ENCODE assay signal across 8 cellular contexts in the genomic region with DNA sequence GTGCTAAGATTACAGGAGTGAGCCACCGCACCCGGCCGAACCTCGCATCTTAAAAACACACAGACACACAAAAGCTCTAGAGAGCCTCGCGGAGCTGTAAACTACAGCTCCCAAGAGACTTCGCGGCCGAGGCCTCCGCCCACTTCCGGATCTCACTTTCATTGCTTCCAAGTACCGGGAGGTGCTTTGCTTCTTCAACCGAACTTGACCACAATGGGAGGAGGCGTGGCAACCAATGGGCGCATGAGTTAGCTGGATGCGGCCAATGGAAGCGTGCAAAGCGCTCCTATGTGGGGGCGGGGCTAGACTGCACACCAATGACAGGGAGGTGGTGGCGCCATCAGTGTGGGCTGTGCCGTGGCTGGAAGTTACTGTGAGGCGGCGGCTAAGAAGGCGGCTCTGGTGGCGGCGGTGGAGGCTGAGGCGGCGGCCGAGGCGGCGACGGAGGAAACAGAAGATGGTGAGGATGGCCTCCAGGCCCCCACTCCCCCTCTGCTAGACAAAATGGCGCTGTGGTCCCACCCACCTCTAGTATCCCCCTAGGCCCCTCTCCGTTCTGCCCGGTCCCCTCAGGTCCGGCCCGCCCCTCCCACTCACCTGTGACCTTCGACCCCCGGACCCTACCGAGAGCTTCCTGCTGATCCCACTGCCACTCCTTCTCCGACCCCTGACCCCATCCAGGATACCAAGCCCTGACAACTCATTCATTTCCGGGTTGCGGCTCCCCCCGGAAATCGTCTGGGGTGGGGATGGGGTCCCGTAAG. TPM values are rescaled to one million over a fixed set of nuclear protein-coding genes. Genes with fewer than 3 reads are reported as not detected.
DNase-seq lines count a peak whose midpoint lies in the region; ATAC-seq and TF ChIP-seq lines count a peak whose summit lies in the region.

A gene (plus strand): TSS at position 366 of the 764 bp plus-strand sequence. CDS start 92 bp downstream, at position 458.

- peak within 1 kb of the TSS; percentile 89 to 93 for H3K27ac Mint-ChIP-seq in activated naive CD4-positive, alpha-beta T cell treated with anti-CD3 and anti-CD28 coated beads, Interleukin-2, amount 50 U/mL, for 72 hours

- H3K27me3 ChIP-seq in testis: no peaks in the 10 kb centered on the region

- DNase-seq in GM04503 (ENCODE audit: low read depth) (peak; percentile 99), NCI-H1092 treated with DMSO at 0.1 percent for 48 hours (lab: John Stamatoyannopoulos, UW) (peak; percentile 99), SKM-1 (lab: John Stamatoyannopoulos, UW; ENCODE audit: unreplicated experiment) (peak; percentile 99), glomerular endothelial cell (ENCODE audit: extremely low read depth, low read depth, low spot score) (peak; percentile 98), occipital lobe (lab: John Stamatoyannopoulos, UW) (peak; percentile 99), testis (peak; percentile 100)
- peak; percentile 97 to 99 for DNase-seq in activated naive CD4-positive, alpha-beta T cell treated with anti-CD3 and anti-CD28 coated beads, Interleukin-2, amount 50 U/mL, for 72 hours (ENCODE audit: low spot score in 2 of 2)

- peak within 1 kb of the TSS; percentile 64 to 74 for H3K27ac ChIP-seq in testis

- peak within 1 kb of the TSS; percentile 79 to 98 for H3K4me3 ChIP-seq in testis

- no peaks in the 10 kb centered on the region for H3K36me3 ChIP-seq in testis (ENCODE audit: low read depth, missing control alignments)

- peaks cover 34% of the 10 kb centered on the region for H3K4me1 ChIP-seq in testis

- no peaks in the 10 kb centered on the region for H3K9me3 ChIP-seq in testis

- no peaks in the 10 kb centered on the region for H3K9me3 Mint-ChIP-seq in activated naive CD4-positive, alpha-beta T cell treated with anti-CD3 and anti-CD28 coated beads, Interleukin-2, amount 50 U/mL, for 72 hours

- 0 to 1% methylated on average over 24 to 46 of the region's 46 CpGs for WGBS in testis, 2 donors

- intact Hi-C loops in testis (cut with DNase I; ENCODE audit: low total_unique reads): no loop called here

- ATAC-seq in HG02588 (IDR thresholded peaks at IDR 0.05; ENCODE audit: unreplicated experiment): peak; percentile 56
- peak; percentile 79 to 87 for ATAC-seq in activated naive CD4-positive, alpha-beta T cell treated with anti-CD3 and anti-CD28 coated beads, Interleukin-2, amount 50 U/mL, for 72 hours

- peaks cover 6 to 16% of the 10 kb centered on the region in 2 donors for H3K36me3 Mint-ChIP-seq in activated naive CD4-positive, alpha-beta T cell treated with anti-CD3 and anti-CD28 coated beads, Interleukin-2, amount 50 U/mL, for 72 hours

- TF ChIP-seq CTCF in testis (IDR thresholded peaks at IDR 0.05): no peak

- TF ChIP-seq POLR2A in testis (IDR thresholded peaks at IDR 0.05): no peak

RNA-seq across cellular contexts. Expression of the gene that starts here (rescaled TPM):
- total RNA-seq in activated naive CD4-positive, alpha-beta T cell treated with anti-CD3 and anti-CD28 coated beads, Interleukin-2, amount 50 U/mL, for 72 hours: 10 to 100 TPM; 30.0 to 39.7 TPM
- 74.4 and 78.0 TPM in 2 replicates for total RNA-seq in glomerular endothelial cell
- 10.0 TPM for total RNA-seq in occipital lobe
- 10 to 100 TPM; 46.4 to 55.5 TPM for total RNA-seq in testis
- polyA plus RNA-seq in testis (ENCODE audit: insufficient read depth, low read depth, low replicate concordance): 123 TPM

Comparison
In these comparisons a context has a peak if more than half of its experiments do, and no peak if none do; other contexts are left out.
1. Peak in every context shown above with its lines: DNase-seq, ATAC-seq, H3K4me3 ChIP-seq and H3K27ac ChIP-seq.